ENCODE assay signal across 19 cellular contexts in the genomic region with DNA sequence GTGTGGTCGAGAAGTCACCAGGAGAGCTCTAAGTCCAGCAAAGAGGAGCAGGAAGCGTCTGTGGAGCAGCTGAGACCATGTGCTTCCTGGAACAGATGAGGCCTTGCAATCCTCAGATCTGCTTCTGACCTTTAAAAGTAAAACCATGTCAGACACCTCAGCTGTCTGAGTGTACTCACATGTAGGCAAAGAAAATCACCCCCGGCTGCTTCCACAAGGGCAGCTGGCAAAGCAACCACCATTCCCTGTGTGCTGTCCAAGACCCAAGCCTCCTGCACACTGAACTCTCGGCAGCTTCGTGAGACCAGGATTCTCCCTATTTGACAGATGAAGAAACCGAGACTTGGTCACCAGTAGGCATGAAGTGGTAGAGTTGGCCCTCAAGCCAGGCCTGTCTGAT.
"Had no signal": no experiment of that assay in that cellular context is flagged by ENCODE, and none has a peak within 500 bp of the region (broad histone marks: within the 10 kb centered on the region; RNA-seq: fewer than 3 reads in every experiment).

No MANE protein-coding gene starts in this region.

- H3K9ac ChIP-seq: SK-N-SH had no signal

- H3K4me2 ChIP-seq: SK-N-SH had no signal

- DNase-seq: IMR-90, Karpas-422, KG1, MG63, NCI-H1092, NCI-H1105 treated with DMSO at 0.1 percent for 48 hours, NCI-H1417 treated with DMSO at 0.1 percent for 48 hours, NCI-H146, NCI-H1694 treated with DMSO at 0.1 percent for 48 hours, NCI-H1930, NCI-H2081, NCI-H2107, NCI-H2227 treated with DMSO at 0.1 percent for 48 hours, NCI-H524, NCI-H774, Right ventricle myocardium superior, RPMI8226, SIG-M5, SK-N-SH had no signal

- H3K4me3 ChIP-seq: MG63 had no signal

- H3K36me3 ChIP-seq: MG63 had no signal

- H3K27me3 ChIP-seq: MG63 had no signal

- H3K9me3 ChIP-seq: MG63, SK-N-SH had no signal
